In the genomic region with DNA sequence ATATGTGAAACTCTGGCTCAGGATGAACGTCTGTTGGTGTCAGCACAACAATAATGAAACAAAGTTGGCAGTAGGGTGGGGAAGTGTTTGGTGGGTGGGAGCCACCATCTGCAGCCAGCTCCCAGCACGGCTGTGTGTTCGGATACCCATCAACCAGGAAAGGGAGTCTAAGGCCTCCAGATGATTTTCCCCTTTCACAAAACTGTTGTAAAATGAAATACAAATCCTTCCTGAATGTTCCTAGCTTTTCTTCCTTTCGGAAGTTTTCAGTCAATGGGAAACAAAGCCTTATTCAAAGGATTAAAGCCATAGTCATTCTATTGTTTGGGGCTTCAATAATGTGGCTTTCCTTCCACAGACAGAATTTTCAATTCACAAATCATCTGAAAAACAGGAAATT, we compare ENCODE assay signal across 19 cellular contexts. TPM values are rescaled to one million over a fixed set of nuclear protein-coding genes. Genes with fewer than 3 reads are reported as not detected.
DNase-seq lines count a peak whose midpoint lies in the region; ATAC-seq and TF ChIP-seq lines count a peak whose summit lies in the region.
"Had no signal": no experiment of that assay in that cellular context is flagged by ENCODE, and none has a peak within 500 bp of the region (broad histone marks: within the 10 kb centered on the region; RNA-seq: fewer than 3 reads in every experiment).

No MANE protein-coding gene starts in this region.

- in situ Hi-C loops in gastrocnemius medialis (cut with MboI; ENCODE audit: low sequenced_read_pairs in 4 of 4), result loop anchor here in 1 of 4 donors (25.0 kb wide), 1 partner anchor 463 kb away; a partner anchor contains a TSS

- H3K36me3 ChIP-seq in muscle layer of duodenum (ENCODE audit: control insufficient read depth in 1 of 2, insufficient read depth in 2 of 2, low read length in 2 of 2) (no peaks in the 10 kb centered on the region), gastrocnemius medialis (no peaks in the 10 kb centered on the region)

- TF ChIP-seq POLR2A in gastrocnemius medialis (IDR thresholded peaks at IDR 0.05), result no peak

- DNase-seq in HL-60 (ENCODE audit: low read depth in 1 of 2, low spot score in 1 of 2), result no peak
- no peak for DNase-seq in dorsolateral prefrontal cortex
- peak in 1 of 49 donors; percentile 39 for DNase-seq in substantia nigra (lab: John Stamatoyannopoulos, UW)
- no peak for DNase-seq in gastrocnemius medialis
- DNase-seq in epidermal melanocyte (ENCODE audit: insufficient read length, low spot score), result no peak
- DNase-seq: activated CD8-positive, alpha-beta memory T cell treated with anti-CD3 and anti-CD28 coated beads for 24 hours; activated T-cell treated with anti-CD3 and anti-CD28 coated beads, Interleukin-2, amount 50 U/mL, for 24 hours; CD4-positive, alpha-beta T cell; effector memory CD4-positive, alpha-beta T cell; islet precursor cell; NCI-H146; NCI-H2171; NCI-H510A treated with DMSO at 0.1 percent for 48 hours; NK-92 treated with Interleukin-12 subunit alpha and Interleukin-12 subunit beta, amount 100 ng/mL, for 24 hours; stimulated activated CD4-positive, alpha-beta T cell treated with anti-CD3 and anti-CD28 coated beads, Interleukin-4, amount 100 ng/mL, for 1 hour; stimulated activated naive CD4-positive, alpha-beta T cell; T-cell had no signal

- peaks cover 0 to 8% of the 10 kb centered on the region in 2 donors for H3K4me1 ChIP-seq in muscle layer of duodenum (ENCODE audit: control insufficient read depth in 1 of 2, insufficient read depth in 2 of 2, low read length in 2 of 2)
- H3K4me1 ChIP-seq in gastrocnemius medialis, result no peaks in the 10 kb centered on the region

- H3K27me3 ChIP-seq in HL-60 (ENCODE audit: insufficient read depth, poor library complexity, severe bottlenecking) (no peaks in the 10 kb centered on the region), dorsolateral prefrontal cortex (no peaks in the 10 kb centered on the region), muscle layer of duodenum (ENCODE audit: low read depth, low read length) (no peaks in the 10 kb centered on the region), gastrocnemius medialis (no peaks in the 10 kb centered on the region)

- ATAC-seq in HG03378 (IDR thresholded peaks at IDR 0.05; ENCODE audit: unreplicated experiment) (no peak), gastrocnemius medialis (no peak)

- no peak overlapping the region for H3K4me3 ChIP-seq in HL-60 (replicated peaks; ENCODE audit: insufficient read depth, low read length)
- peak overlapping the region in 5 of 59 donors; percentile 11 to 21 (median 20) for H3K4me3 ChIP-seq in dorsolateral prefrontal cortex
- H3K4me3 ChIP-seq in muscle layer of duodenum (ENCODE audit: low read depth in 1 of 2, low read length in 2 of 2), result no peak overlapping the region
- H3K4me3 ChIP-seq in gastrocnemius medialis, result no peak overlapping the region

- peak overlapping the region; percentile 82 for H3K27ac ChIP-seq in HL-60 (replicated peaks)
- peak overlapping the region in 30 of 59 donors; percentile 3 to 79 (median 52) for H3K27ac ChIP-seq in dorsolateral prefrontal cortex
- H3K27ac ChIP-seq in muscle layer of duodenum (ENCODE audit: low read length), result peak overlapping the region; percentile 4
- peak overlapping the region; percentile 31 for H3K27ac ChIP-seq in substantia nigra (ENCODE audit: low read depth, low read length, poor library complexity, severe bottlenecking)
- peak overlapping the region in 1 of 4 donors; percentile 3 for H3K27ac ChIP-seq in gastrocnemius medialis

- H3K9me3 ChIP-seq in muscle layer of duodenum (ENCODE audit: control insufficient read depth in 1 of 2, low read length in 2 of 2) (no peaks in the 10 kb centered on the region), gastrocnemius medialis (no peaks in the 10 kb centered on the region)

- no peak for TF ChIP-seq CTCF in HL-60 (IDR thresholded peaks at IDR 0.05; ENCODE audit: insufficient read depth, low read length)
- TF ChIP-seq CTCF in dorsolateral prefrontal cortex (IDR thresholded peaks at IDR 0.05 in 54 of 56, conservative IDR thresholded peaks at IDR 0.05 in 2 of 56; ENCODE audit: low read depth in 1 of 56, partially characterized antibody in 56 of 56), result no peak
- TF ChIP-seq CTCF in gastrocnemius medialis (IDR thresholded peaks at IDR 0.05 in 4 of 5, conservative IDR thresholded peaks at IDR 0.05 in 1 of 5), result no peak

- intact Hi-C loops in dorsolateral prefrontal cortex (cut with DNase I), result loop anchor here (10.0 kb wide), 2 partner anchors 375 to 385 kb away; no protein-coding TSS in a partner anchor
- intact Hi-C loops in gastrocnemius medialis (cut with DNase I; ENCODE audit: low total_unique reads), result no loop called here

RNA-seq across cellular contexts. Expression of a gene that starts 14.5 kb away (rescaled TPM):
- total RNA-seq in dorsolateral prefrontal cortex (10 to 100 TPM; 30.3 to 79.7 (median 46.5) TPM), gastrocnemius medialis (10 to 100 TPM; 86.2 to 97.2 (median 89.8) TPM)
